In genomic region chr1:15617874-15618684, GRCh38 we compare ENCODE assay signal across 8 cellular contexts. TPM values are rescaled to one million over a fixed set of nuclear protein-coding genes. Genes with fewer than 3 reads are reported as not detected.
A peak's percentile ranks its signal among the peaks of the same experiment; 100 is the strongest.
DNase-seq lines count a peak whose midpoint lies in the region; ATAC-seq, FAIRE-seq and TF ChIP-seq lines count a peak whose summit lies in the region.

No MANE protein-coding gene starts in this region.

- no peak overlapping the region for H4K8ac ChIP-seq in neuronal stem cell (ENCODE audit: low read depth, low read length)

- peak overlapping the region; percentile 86 for H2AK5ac ChIP-seq in neuronal stem cell (ENCODE audit: low read depth, low read length)

- no peak for FAIRE-seq in H54 (lab: Jason Lieb, UNC)

- peak; percentile 62 for DNase-seq in activated CD8-positive, alpha-beta memory T cell treated with anti-CD3 and anti-CD28 coated beads, Interleukin-2, amount 10 ng/mL, durations not matched to agents 7 days and 5 days
- no peak for DNase-seq in activated CD8-positive, alpha-beta memory T cell treated with anti-CD3 and anti-CD28 coated beads for 24 hours
- DNase-seq in NCI-H1694 (lab: John Stamatoyannopoulos, UW) = peak; percentile 8
- DNase-seq in activated T-helper 1 cell treated with Interleukin-2 at 50 U/mL for 16 hours (ENCODE audit: low read depth) = peak; percentile 9
- peak; percentile 19 for DNase-seq in foreskin melanocyte
- DNase-seq in neuronal stem cell (ENCODE audit: low spot score) = no peak
- no peak for DNase-seq in H54 (ENCODE audit: insufficient read length, low spot score)

- peak overlapping the region; percentile 99 for H3K23ac ChIP-seq in neuronal stem cell (ENCODE audit: low read depth, low read length, poor library complexity)

- H3K4me1 ChIP-seq in neuronal stem cell (ENCODE audit: control insufficient read depth in 2 of 2, insufficient read depth in 1 of 2, low read depth in 1 of 2, low read length in 2 of 2) = peaks cover 5 to 6% of the 10 kb centered on the region in 2 donors

- peak overlapping the region; percentile 75 for H3K4me2 ChIP-seq in neuronal stem cell (ENCODE audit: insufficient read depth, low read length, poor library complexity, severe bottlenecking)

- H2BK120ac ChIP-seq in neuronal stem cell (ENCODE audit: low read depth, low read length) = no peak overlapping the region

- peak; percentile 25 for ATAC-seq in activated CD8-positive, alpha-beta memory T cell treated with anti-CD3 and anti-CD28 coated beads, Interleukin-2, amount 10 ng/mL, durations not matched to agents 7 days and 5 days
- peak; percentile 15 for ATAC-seq in HG02884 (IDR thresholded peaks at IDR 0.05; ENCODE audit: unreplicated experiment)

- no peaks in the 10 kb centered on the region for H3K9me3 Mint-ChIP-seq in activated CD8-positive, alpha-beta memory T cell treated with anti-CD3 and anti-CD28 coated beads, Interleukin-2, amount 10 ng/mL, durations not matched to agents 7 days and 5 days (ENCODE audit: low read depth)

- H2BK15ac ChIP-seq in neuronal stem cell (ENCODE audit: low read length) = peak overlapping the region; percentile 42

- H3K4me3 ChIP-seq in neuronal stem cell (ENCODE audit: low read length in 2 of 2) = peak overlapping the region; percentile 98 to 100

- no peak for TF ChIP-seq POLR2A in H54 (IDR thresholded peaks at IDR 0.05; ENCODE audit: low read depth, low read length)

- H3K4ac ChIP-seq in neuronal stem cell (ENCODE audit: low read length) = peak overlapping the region; percentile 23

- H3K14ac ChIP-seq in neuronal stem cell (ENCODE audit: low read length) = peak overlapping the region; percentile 14

- peak overlapping the region; percentile 80 for H3K4me3 Mint-ChIP-seq in activated CD8-positive, alpha-beta memory T cell treated with anti-CD3 and anti-CD28 coated beads, Interleukin-2, amount 10 ng/mL, durations not matched to agents 7 days and 5 days

- CTCF ChIA-PET in activated CD8-positive, alpha-beta memory T cell treated with anti-CD3 and anti-CD28 coated beads, Interleukin-2, amount 10 ng/mL, durations not matched to agents 7 days and 5 days (lab: Charles Lee) = interaction anchor here (0.7 to 4.2 kb wide), 4 partner anchors 12 to 91 kb away, joined by 3 to 20 read pairs (median 4); partner anchors contain the start of gene DNAJC16

- H3K79me1 ChIP-seq in neuronal stem cell (ENCODE audit: low read depth, low read length) = peaks cover 3% of the 10 kb centered on the region

- H3K27ac ChIP-seq in neuronal stem cell (replicated peaks; ENCODE audit: low read length) = peak overlapping the region; percentile 91

- H3K9ac ChIP-seq in neuronal stem cell (ENCODE audit: low read depth, low read length, poor library complexity) = peak overlapping the region; percentile 99

- peak overlapping the region; percentile 97 for H3K18ac ChIP-seq in neuronal stem cell (ENCODE audit: low read length)

- H3K36me3 ChIP-seq in neuronal stem cell (replicated peaks in 1 of 2; ENCODE audit: control insufficient read depth in 2 of 2, insufficient read depth in 2 of 2, low read length in 2 of 2) = peaks cover 0 to 25% of the 10 kb centered on the region in 2 donors

- peaks cover 7% of the 10 kb centered on the region for H3K36me3 Mint-ChIP-seq in activated CD8-positive, alpha-beta memory T cell treated with anti-CD3 and anti-CD28 coated beads, Interleukin-2, amount 10 ng/mL, durations not matched to agents 7 days and 5 days

- no peaks in the 10 kb centered on the region for H3K27me3 ChIP-seq in neuronal stem cell (ENCODE audit: control insufficient read depth in 3 of 3, insufficient read depth in 3 of 3, low read depth in 1 of 3, low read length in 3 of 3)

- H3K27ac Mint-ChIP-seq in activated CD8-positive, alpha-beta memory T cell treated with anti-CD3 and anti-CD28 coated beads, Interleukin-2, amount 10 ng/mL, durations not matched to agents 7 days and 5 days = peak overlapping the region; percentile 94

- no CpG with 5 or more reads among the region's 18 CpGs for WGBS in neuronal stem cell (ENCODE audit: extremely low coverage in 2 of 2, insufficient read length in 2 of 2, insufficient replicate concordance in 1 of 2), 2 donors

- H2BK5ac ChIP-seq in neuronal stem cell (ENCODE audit: low read length) = peak overlapping the region; percentile 96

- H3K4me1 Mint-ChIP-seq in activated CD8-positive, alpha-beta memory T cell treated with anti-CD3 and anti-CD28 coated beads, Interleukin-2, amount 10 ng/mL, durations not matched to agents 7 days and 5 days = peaks cover 44% of the 10 kb centered on the region

- no peaks in the 10 kb centered on the region for H3K9me3 ChIP-seq in neuronal stem cell (replicated peaks in 1 of 2; ENCODE audit: control insufficient read depth in 2 of 2, insufficient read depth in 1 of 2, low read depth in 1 of 2, low read length in 2 of 2)

- H2BK12ac ChIP-seq in neuronal stem cell (ENCODE audit: low read length) = peak overlapping the region; percentile 14

- H2AFZ ChIP-seq in neuronal stem cell (ENCODE audit: low read length) = peak overlapping the region; percentile 86

- H4K91ac ChIP-seq in neuronal stem cell (ENCODE audit: low read depth, low read length, poor library complexity) = no peak overlapping the region

- no peaks in the 10 kb centered on the region for H3K27me3 Mint-ChIP-seq in activated CD8-positive, alpha-beta memory T cell treated with anti-CD3 and anti-CD28 coated beads, Interleukin-2, amount 10 ng/mL, durations not matched to agents 7 days and 5 days

RNA-seq across cellular contexts. Expression of gene DDI2, which starts 0.8 kb away (rescaled TPM):
- total RNA-seq in activated CD8-positive, alpha-beta memory T cell treated with anti-CD3 and anti-CD28 coated beads, Interleukin-2, amount 10 ng/mL, durations not matched to agents 7 days and 5 days = 10 to 100 TPM; 24.0 to 31.4 TPM
- 9.5 TPM for polyA plus RNA-seq in neuronal stem cell (2013, experiment 1 of 2)
- 9.8 TPM for polyA plus RNA-seq in neuronal stem cell (2013, experiment 2 of 2)

RNA-seq across cellular contexts. Expression of gene AGMAT, which starts 33.2 kb away (rescaled TPM):
- 10 to 100 TPM in 1 of 2 experiments, 1 to 10 TPM in 1; 8.0 to 12.4 TPM for total RNA-seq in activated CD8-positive, alpha-beta memory T cell treated with anti-CD3 and anti-CD28 coated beads, Interleukin-2, amount 10 ng/mL, durations not matched to agents 7 days and 5 days
- 0.40 TPM for polyA plus RNA-seq in neuronal stem cell (2013, experiment 1 of 2)
- polyA plus RNA-seq in neuronal stem cell (2013, experiment 2 of 2) = 0.33 TPM

Comparison
In these comparisons a context has a peak if more than half of its experiments do, and no peak if none do; other contexts are left out.
1. DNase-seq: peak in activated CD8-positive, alpha-beta memory T cell treated with anti-CD3 and anti-CD28 coated beads, Interleukin-2, amount 10 ng/mL, durations not matched to agents 7 days and 5 days (single experiment), NCI-H1694 (single experiment), activated T-helper 1 cell treated with Interleukin-2 at 50 U/mL for 16 hours (single experiment) and foreskin melanocyte (single experiment); none in activated CD8-positive, alpha-beta memory T cell treated with anti-CD3 and anti-CD28 coated beads for 24 hours (single experiment), neuronal stem cell (single experiment) and H54 (single experiment).